In the genomic region with DNA sequence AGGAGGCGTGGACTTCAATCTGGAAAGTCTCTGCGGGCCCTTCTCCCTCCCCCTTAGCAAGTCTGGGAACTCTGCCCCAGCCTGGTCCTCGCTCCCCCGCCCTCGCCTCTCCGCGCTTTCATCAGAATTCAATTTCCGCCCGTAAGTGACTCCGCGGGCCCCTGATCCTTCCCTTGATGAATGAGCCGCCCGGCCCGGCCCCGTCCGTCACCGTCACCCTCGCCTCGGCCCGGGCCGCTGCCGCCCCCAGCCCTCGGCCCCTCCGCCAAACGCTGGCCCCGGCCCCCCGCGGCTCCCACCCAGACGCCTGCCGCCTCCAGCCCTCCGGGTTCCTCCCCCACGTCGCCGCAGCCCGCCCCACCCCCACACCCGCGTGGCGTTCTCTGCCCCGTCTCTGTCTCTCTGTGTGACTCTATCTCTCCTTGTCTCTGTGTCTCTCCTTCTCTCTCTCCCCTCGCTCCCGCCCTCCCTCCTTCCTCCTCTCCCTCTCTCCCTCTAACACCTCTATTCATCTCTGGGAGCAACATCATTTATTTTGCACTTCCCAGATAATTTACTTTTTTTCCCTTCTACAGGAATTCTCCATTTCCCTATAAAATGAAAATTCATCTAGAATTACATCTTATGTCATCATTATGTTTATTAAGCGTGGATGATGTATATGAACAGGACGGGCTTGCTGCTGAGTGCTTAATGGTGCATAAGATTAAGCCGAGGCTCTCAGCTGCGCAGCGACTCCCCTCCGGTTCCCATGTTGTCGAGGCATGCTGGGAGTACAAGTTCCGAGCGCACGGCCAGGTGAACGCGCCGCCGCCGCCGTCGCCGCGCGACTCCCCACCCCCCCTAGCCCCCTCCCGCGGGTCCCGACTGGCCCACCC, we compare ENCODE assay signal across 7 cellular contexts.
DNase-seq lines count a peak whose midpoint lies in the region; ATAC-seq, FAIRE-seq and TF ChIP-seq lines count a peak whose summit lies in the region.

No MANE protein-coding gene starts in this region.

- no peak for FAIRE-seq in endothelial cell of umbilical vein (lab: Jason Lieb, UNC)

- H3K4me3 ChIP-seq in HEK293 (ENCODE audit: low read depth, low read length) (peak overlapping the region; percentile 16), endothelial cell of umbilical vein (replicated peaks in 1 of 3; ENCODE audit: insufficient read depth in 1 of 3, low read depth in 1 of 3, low read length in 3 of 3) (no peak overlapping the region), uterus (no peak overlapping the region)

- H3K27ac ChIP-seq in HEK293 (ENCODE audit: extremely low read depth, low read depth, low read length), result peak overlapping the region; percentile 90
- H3K27ac ChIP-seq in endothelial cell of umbilical vein (ENCODE audit: insufficient read depth, low read depth, low read length), result no peak overlapping the region
- no peak overlapping the region for H3K27ac ChIP-seq in uterus

- H3K27ac Mint-ChIP-seq in T-helper 17 cell, result peak overlapping the region; percentile 65

- H3K36me3 ChIP-seq in HEK293 (ENCODE audit: control insufficient read depth in 2 of 2, insufficient read depth in 1 of 2, low read length in 2 of 2) (no peaks in the 10 kb centered on the region), endothelial cell of umbilical vein (ENCODE audit: control insufficient read depth in 2 of 2, extremely low read depth in 1 of 2, insufficient read depth in 2 of 2, low read length in 2 of 2) (no peaks in the 10 kb centered on the region), uterus (no peaks in the 10 kb centered on the region)

- H4K20me1 ChIP-seq in endothelial cell of umbilical vein (replicated peaks; ENCODE audit: control insufficient read depth, extremely low read depth, insufficient read depth, low read length), result no peaks in the 10 kb centered on the region

- dilution Hi-C loops in endothelial cell of umbilical vein (cut with MboI; ENCODE audit: extremely low pct_ligation_motif_present, low sequenced_read_pairs), result no loop called here

- no peaks in the 10 kb centered on the region for H3K79me2 ChIP-seq in endothelial cell of umbilical vein (ENCODE audit: control insufficient read depth, insufficient read depth, low read length)

- peaks cover 22% of the 10 kb centered on the region for H3K36me3 Mint-ChIP-seq in T-helper 17 cell (ENCODE audit: low read depth)

- no peak for DNase-seq in T-helper 17 cell
- DNase-seq in endothelial cell of umbilical vein (ENCODE audit: low read depth, low spot score), result no peak
- peak; percentile 19 for DNase-seq in stimulated activated CD4-positive, alpha-beta T cell treated with anti-CD3 and anti-CD28 coated beads, Interleukin-1b, Interleukin-23, amount 100 ng/mL, for 48 hours
- DNase-seq in GM19238 (ENCODE audit: insufficient read length, low spot score), result no peak
- DNase-seq in uterus, result no peak

- intact Hi-C loops in endothelial cell of umbilical vein (cut with micrococcal nuclease), result no loop called here
- intact Hi-C loops in uterus (cut with DNase I; ENCODE audit: low total_unique reads), result no loop called here

- no peaks in the 10 kb centered on the region for H3K9me1 ChIP-seq in endothelial cell of umbilical vein (replicated peaks; ENCODE audit: control insufficient read depth, extremely low read depth, insufficient read depth, low read length)

- no TSS peak for BruUV-seq in endothelial cell of umbilical vein (replicated peaks; lab: Mats Ljungman, UMichigan)

- POLR2A ChIA-PET in HEK293 (lab: Yijun Ruan, JAX), result no interaction called here
- POLR2A ChIA-PET in endothelial cell of umbilical vein (lab: Charles Lee), result no interaction called here

- peak; percentile 58 for ATAC-seq in T-helper 17 cell
- no peak for ATAC-seq in HG03175 (IDR thresholded peaks at IDR 0.05; ENCODE audit: unreplicated experiment)

- peaks cover 9% of the 10 kb centered on the region for H3K4me1 ChIP-seq in HEK293 (ENCODE audit: control insufficient read depth, insufficient read depth, low read length)
- H3K4me1 ChIP-seq in endothelial cell of umbilical vein (ENCODE audit: control insufficient read depth, extremely low read depth, insufficient read depth, low read length), result no peaks in the 10 kb centered on the region
- H3K4me1 ChIP-seq in uterus, result peaks cover 0 to 18% of the 10 kb centered on the region in 2 donors

- H3K27me3 Mint-ChIP-seq in T-helper 17 cell, result peaks cover 73% of the 10 kb centered on the region

- TF ChIP-seq CTCF in HEK293 (tag by site-specific recombination; IDR thresholded peaks at IDR 0.05), result no peak
- TF ChIP-seq CTCF in endothelial cell of umbilical vein (IDR thresholded peaks at IDR 0.05; ENCODE audit: extremely low read depth in 1 of 2, insufficient read depth in 1 of 2, low read depth in 1 of 2, low read length in 2 of 2), result no peak
- no peak for TF ChIP-seq CTCF in uterus (IDR thresholded peaks at IDR 0.05)

- H3K9ac ChIP-seq in endothelial cell of umbilical vein (replicated peaks; ENCODE audit: extremely low read depth, insufficient read depth, low read length), result no peak overlapping the region

- CTCF ChIA-PET in HEK293 (lab: Yijun Ruan, JAX), result interaction anchor here (0.7 to 1.0 kb wide), 2 partner anchors 90 to 1343 kb away, joined by 3 read pairs; no protein-coding TSS in a partner anchor
- CTCF ChIA-PET in endothelial cell of umbilical vein (lab: Charles Lee), result no interaction called here

- H3K9me3 ChIP-seq in HEK293 (ENCODE audit: control insufficient read depth, insufficient read depth, low read depth, low read length) (no peaks in the 10 kb centered on the region), T-helper 17 cell (ENCODE audit: control insufficient read depth, low read length, poor library complexity, severe bottlenecking) (no peaks in the 10 kb centered on the region), endothelial cell of umbilical vein (replicated peaks; ENCODE audit: control insufficient read depth, insufficient read depth, low read length) (no peaks in the 10 kb centered on the region), uterus (no peaks in the 10 kb centered on the region)

- H2AFZ ChIP-seq in endothelial cell of umbilical vein (ENCODE audit: low read depth, low read length), result no peak overlapping the region

- peak overlapping the region; percentile 92 for H3K4me3 Mint-ChIP-seq in T-helper 17 cell

- peaks cover 21% of the 10 kb centered on the region for H3K4me1 Mint-ChIP-seq in T-helper 17 cell

- peaks cover 60 to 62% of the 10 kb centered on the region in 2 experiments for H3K27me3 ChIP-seq in endothelial cell of umbilical vein (ENCODE audit: control insufficient read depth in 2 of 2, insufficient read depth in 2 of 2, low read length in 2 of 2)
- H3K27me3 ChIP-seq in uterus, result peaks cover 16 to 47% of the 10 kb centered on the region in 2 donors

- no peak overlapping the region for H3K4me2 ChIP-seq in endothelial cell of umbilical vein (ENCODE audit: insufficient read depth, low read length)

- TF ChIP-seq POLR2A in endothelial cell of umbilical vein (IDR thresholded peaks at IDR 0.05; ENCODE audit: low read depth, low read length) (no peak), uterus (IDR thresholded peaks at IDR 0.05) (no peak)

TF ChIP-seq in HEK293, 187 proteins besides CTCF, POLR2A, EP300 and RAD21 (continues in another document):
- TF ChIP-seq ZBTB1 (tag by site-specific recombination; IDR thresholded peaks at IDR 0.05) (no peak), ZNF785 (tag by site-specific recombination; IDR thresholded peaks at IDR 0.05) (0 out of 2 replicates have a peak, but pooled peaks have one; percentile 11), ZNF391 (tag by site-specific recombination; IDR thresholded peaks at IDR 0.05; ENCODE audit: borderline replicate concordance, low read depth) (peak; percentile 56), ZEB2 (tag by site-specific recombination; IDR thresholded peaks at IDR 0.05) (peak; percentile 90), BCL11B (tag by site-specific recombination; IDR thresholded peaks at IDR 0.05; ENCODE audit: low read depth) (peak; percentile 62; the same call in 1 of the 2 replicates), OSR2 (tag by site-specific recombination; IDR thresholded peaks at IDR 0.05) (peak; percentile 46), ZNF266 (tag by site-specific recombination; IDR thresholded peaks at IDR 0.05; ENCODE audit: low read depth) (no peak), TCF7L2 (IDR thresholded peaks at IDR 0.05; ENCODE audit: borderline replicate concordance, low read depth, low read length) (0 out of 2 replicates have a peak, but pooled peaks have one; percentile 49)

TF ChIP-seq in endothelial cell of umbilical vein, 7 proteins besides CTCF, POLR2A, EP300 and RAD21:
- TF ChIP-seq GATA2 (IDR thresholded peaks at IDR 0.05; ENCODE audit: insufficient read depth, insufficient read length, low read depth, low read length) (no peak), EZH2 (IDR thresholded peaks at IDR 0.05; ENCODE audit: borderline replicate concordance, low read depth, low read length, severe bottlenecking) (peak; percentile 71), JUN (IDR thresholded peaks at IDR 0.05; ENCODE audit: borderline replicate concordance, insufficient read depth, insufficient read length, low read depth) (no peak)
